Comparison of ENCODE assay signal across 14 cellular contexts in genomic region chr3:157487339-157487738, GRCh38. TPM values are rescaled to one million over a fixed set of nuclear protein-coding genes. Genes with fewer than 3 reads are reported as not detected.
"Had no signal": no experiment of that assay in that cellular context is flagged by ENCODE, and none has a peak within 500 bp of the region (broad histone marks: within the 10 kb centered on the region; RNA-seq: fewer than 3 reads in every experiment).

No MANE protein-coding gene starts in this region.

- H3K4me1 ChIP-seq: esophagus muscularis mucosa, neural progenitor cell, tibial artery had no signal

- H3K9ac ChIP-seq: neural progenitor cell had no signal

- H3K4me1 Mint-ChIP-seq: naive B cell; stimulated activated effector memory CD8-positive, alpha-beta T cell treated with anti-CD3 and anti-CD28 coated beads, Interleukin-12 subunit alpha, Interleukin-12 subunit beta, amount 100 ng/mL, for 72 hours had no signal

- H3K27me3 ChIP-seq: neural progenitor cell, pancreas, tibial artery had no signal

- H3K4me2 ChIP-seq: neural progenitor cell had no signal

- H3K9me3 Mint-ChIP-seq: activated T-helper 1 cell treated with anti-CD3 and anti-CD28 coated beads, Interleukin-12 subunit alpha, Interleukin-12 subunit beta, Interleukin-2, Interleukin-4 antibody, amounts not matched to agents 30 ng/mL and 10 ng/mL and 1 ng/mL, durations not matched to agents 14 hours and 24 hours and 36 hours had no signal

- H3K36me3 Mint-ChIP-seq: naive B cell; stimulated activated effector memory CD8-positive, alpha-beta T cell treated with anti-CD3 and anti-CD28 coated beads, Interleukin-12 subunit alpha, Interleukin-12 subunit beta, amount 100 ng/mL, for 72 hours had no signal

- H3K9me3 ChIP-seq: esophagus muscularis mucosa, tibial artery had no signal

- H3K4me3 ChIP-seq: coronary artery, esophagus muscularis mucosa, neural progenitor cell, pancreas, tibial artery had no signal

- H3K4me3 Mint-ChIP-seq: activated T-helper 1 cell treated with anti-CD3 and anti-CD28 coated beads, Interleukin-12 subunit alpha, Interleukin-12 subunit beta, Interleukin-2, Interleukin-4 antibody, amounts not matched to agents 30 ng/mL and 10 ng/mL and 1 ng/mL, durations not matched to agents 14 hours and 24 hours and 36 hours; naive B cell; neural progenitor cell; stimulated activated effector memory CD8-positive, alpha-beta T cell treated with anti-CD3 and anti-CD28 coated beads, Interleukin-12 subunit alpha, Interleukin-12 subunit beta, amount 100 ng/mL, for 72 hours had no signal

- H3K36me3 ChIP-seq: esophagus muscularis mucosa, neural progenitor cell, pancreas, tibial artery had no signal

- H3K27ac Mint-ChIP-seq: activated T-helper 1 cell treated with anti-CD3 and anti-CD28 coated beads, Interleukin-12 subunit alpha, Interleukin-12 subunit beta, Interleukin-2, Interleukin-4 antibody, amounts not matched to agents 30 ng/mL and 10 ng/mL and 1 ng/mL, durations not matched to agents 14 hours and 24 hours and 36 hours; neural progenitor cell; stimulated activated effector memory CD8-positive, alpha-beta T cell treated with anti-CD3 and anti-CD28 coated beads, Interleukin-12 subunit alpha, Interleukin-12 subunit beta, amount 100 ng/mL, for 72 hours had no signal

- DNase-seq: effector CD4-positive, alpha-beta T cell; islet precursor cell; mammary epithelial cell; naive B cell; pancreas; stimulated activated CD4-positive, alpha-beta T cell treated with anti-CD3 and anti-CD28 coated beads, Interleukin-12 subunit alpha, Interleukin-12 subunit beta, amount 100 ng/mL, for 4 hours; stimulated activated CD4-positive, alpha-beta T cell treated with anti-CD3 and anti-CD28 coated beads, Interleukin-2, amount 100 ng/mL, for 24 hours; tibial artery had no signal

RNA-seq across cellular contexts. Expression of gene VEPH1, which starts 15.9 kb away (rescaled TPM):
- total RNA-seq: activated CD8-positive, alpha-beta memory T cell treated with anti-CD3 and anti-CD28 coated beads for 36 hours; activated T-helper 1 cell treated with anti-CD3 and anti-CD28 coated beads, Interleukin-12 subunit alpha, Interleukin-12 subunit beta, Interleukin-2, Interleukin-4 antibody, amounts not matched to agents 30 ng/mL and 10 ng/mL and 1 ng/mL, durations not matched to agents 14 hours and 24 hours and 36 hours had no signal

RNA-seq across cellular contexts. Expression of gene PTX3, which starts 50.7 kb away (rescaled TPM):
- total RNA-seq: activated CD8-positive, alpha-beta memory T cell treated with anti-CD3 and anti-CD28 coated beads for 36 hours; activated T-helper 1 cell treated with anti-CD3 and anti-CD28 coated beads, Interleukin-12 subunit alpha, Interleukin-12 subunit beta, Interleukin-2, Interleukin-4 antibody, amounts not matched to agents 30 ng/mL and 10 ng/mL and 1 ng/mL, durations not matched to agents 14 hours and 24 hours and 36 hours had no signal
